8 cellular contexts compared by ENCODE assay signal in genomic region chr7:151086802-151087246, GRCh38. TPM values are rescaled to one million over a fixed set of nuclear protein-coding genes. Genes with fewer than 3 reads are reported as not detected.
DNase-seq lines count a peak whose midpoint lies in the region; ATAC-seq and TF ChIP-seq lines count a peak whose summit lies in the region.

No MANE protein-coding gene starts in this region.

- TF ChIP-seq CTCF in epithelial cell of esophagus (IDR thresholded peaks at IDR 0.05; ENCODE audit: insufficient read depth, low read depth, low read length, missing control alignments) (no peak), neural crest cell (conservative IDR thresholded peaks at IDR 0.05) (no peak)

- H3K27ac Mint-ChIP-seq in T-helper 2 cell treated with Interferon-gamma antibody and Interleukin-4, amounts not matched to agents 5 μg/mL and 100 μg/mL, for 36 hours = peak overlapping the region; percentile 83
- H3K27ac Mint-ChIP-seq in neural crest cell (ENCODE audit: unreplicated experiment) = peak overlapping the region; percentile 92

- peak; percentile 56 for DNase-seq in stimulated activated CD4-positive, alpha-beta T cell treated with anti-CD3 and anti-CD28 coated beads, Interleukin-15, amount 100 ng/mL, for 24 hours
- no peak for DNase-seq in stimulated activated CD4-positive, alpha-beta T cell treated with anti-CD3 and anti-CD28 coated beads, Interleukin-4, amount 100 ng/mL, for 4 hours
- no peak for DNase-seq in T-helper 2 cell treated with Interferon-gamma antibody and Interleukin-4, amounts not matched to agents 5 μg/mL and 100 μg/mL, for 36 hours (ENCODE audit: low spot score)
- DNase-seq in epithelial cell of esophagus (ENCODE audit: low read depth) = peak; percentile 52
- peak; percentile 31 for DNase-seq in neural crest cell (ENCODE audit: low read depth, low spot score)
- no peak for DNase-seq in GOT3 (lab: John Stamatoyannopoulos, UW)
- DNase-seq in HT-29 (ENCODE audit: low spot score) = no peak

- H3K4me3 ChIP-seq in epithelial cell of esophagus (ENCODE audit: low read length) = peak overlapping the region; percentile 72

- no peaks in the 10 kb centered on the region for H3K36me3 Mint-ChIP-seq in T-helper 2 cell treated with Interferon-gamma antibody and Interleukin-4, amounts not matched to agents 5 μg/mL and 100 μg/mL, for 36 hours (ENCODE audit: low read depth)
- no peaks in the 10 kb centered on the region for H3K36me3 Mint-ChIP-seq in neural crest cell (ENCODE audit: low read depth)

- H3K9me3 Mint-ChIP-seq in T-helper 2 cell treated with Interferon-gamma antibody and Interleukin-4, amounts not matched to agents 5 μg/mL and 100 μg/mL, for 36 hours = no peaks in the 10 kb centered on the region
- H3K9me3 Mint-ChIP-seq in neural crest cell = no peaks in the 10 kb centered on the region

- peaks cover 7% of the 10 kb centered on the region for H3K27me3 Mint-ChIP-seq in T-helper 2 cell treated with Interferon-gamma antibody and Interleukin-4, amounts not matched to agents 5 μg/mL and 100 μg/mL, for 36 hours (ENCODE audit: low read depth)
- peaks cover 3% of the 10 kb centered on the region for H3K27me3 Mint-ChIP-seq in neural crest cell (ENCODE audit: low read depth)

- no peak for ATAC-seq in GM21786 (IDR thresholded peaks at IDR 0.05; ENCODE audit: unreplicated experiment)

- H3K4me3 Mint-ChIP-seq in T-helper 2 cell treated with Interferon-gamma antibody and Interleukin-4, amounts not matched to agents 5 μg/mL and 100 μg/mL, for 36 hours = peak overlapping the region; percentile 86
- peak overlapping the region; percentile 93 for H3K4me3 Mint-ChIP-seq in neural crest cell

- H3K4me1 Mint-ChIP-seq in T-helper 2 cell treated with Interferon-gamma antibody and Interleukin-4, amounts not matched to agents 5 μg/mL and 100 μg/mL, for 36 hours (ENCODE audit: low read depth) = peaks cover 32% of the 10 kb centered on the region
- H3K4me1 Mint-ChIP-seq in neural crest cell = peaks cover 43% of the 10 kb centered on the region

RNA-seq across cellular contexts. Expression of gene AGAP3, which starts 0.5 kb away (rescaled TPM):
- 128 and 139 TPM in 2 replicates for total RNA-seq in neural crest cell
- 140 and 162 TPM in 2 replicates for total RNA-seq in HT-29 (2014; rRNA removed; shearing (Covaris generic))

RNA-seq across cellular contexts. Expression of gene TMUB1, which starts 3.5 kb away (rescaled TPM):
- total RNA-seq in neural crest cell = 44.9 and 46.5 TPM in 2 replicates
- total RNA-seq in HT-29 (2014; rRNA removed; shearing (Covaris generic)) = 258 and 264 TPM in 2 replicates

RNA-seq across cellular contexts. Expression of gene FASTK, which starts 6.2 kb away (rescaled TPM):
- 82.4 and 86.1 TPM in 2 replicates for total RNA-seq in neural crest cell
- 265 and 300 TPM in 2 replicates for total RNA-seq in HT-29 (2014; rRNA removed; shearing (Covaris generic))

RNA-seq across cellular contexts. Expression of gene SLC4A2, which starts 27.4 kb away (rescaled TPM):
- total RNA-seq in neural crest cell = 139 and 141 TPM in 2 replicates
- 851 and 1,005 TPM in 2 replicates for total RNA-seq in HT-29 (2014; rRNA removed; shearing (Covaris generic))

RNA-seq across cellular contexts. Expression of gene CDK5, which starts 29.1 kb away (rescaled TPM):
- total RNA-seq in neural crest cell = 38.9 TPM in 2 replicates
- total RNA-seq in HT-29 (2014; rRNA removed; shearing (Covaris generic)) = 43.6 and 62.6 TPM in 2 replicates

Comparison
In these comparisons a context has a peak if more than half of its experiments do, and no peak if none do; other contexts are left out.
1. DNase-seq: peak in stimulated activated CD4-positive, alpha-beta T cell treated with anti-CD3 and anti-CD28 coated beads, Interleukin-15, amount 100 ng/mL, for 24 hours (single experiment), epithelial cell of esophagus (single experiment) and neural crest cell (single experiment); none in stimulated activated CD4-positive, alpha-beta T cell treated with anti-CD3 and anti-CD28 coated beads, Interleukin-4, amount 100 ng/mL, for 4 hours (0 of 2), T-helper 2 cell treated with Interferon-gamma antibody and Interleukin-4, amounts not matched to agents 5 μg/mL and 100 μg/mL, for 36 hours (single experiment), GOT3 (single experiment) and HT-29 (single experiment).